ENCODE assay signal across 8 cellular contexts in the genomic region with DNA sequence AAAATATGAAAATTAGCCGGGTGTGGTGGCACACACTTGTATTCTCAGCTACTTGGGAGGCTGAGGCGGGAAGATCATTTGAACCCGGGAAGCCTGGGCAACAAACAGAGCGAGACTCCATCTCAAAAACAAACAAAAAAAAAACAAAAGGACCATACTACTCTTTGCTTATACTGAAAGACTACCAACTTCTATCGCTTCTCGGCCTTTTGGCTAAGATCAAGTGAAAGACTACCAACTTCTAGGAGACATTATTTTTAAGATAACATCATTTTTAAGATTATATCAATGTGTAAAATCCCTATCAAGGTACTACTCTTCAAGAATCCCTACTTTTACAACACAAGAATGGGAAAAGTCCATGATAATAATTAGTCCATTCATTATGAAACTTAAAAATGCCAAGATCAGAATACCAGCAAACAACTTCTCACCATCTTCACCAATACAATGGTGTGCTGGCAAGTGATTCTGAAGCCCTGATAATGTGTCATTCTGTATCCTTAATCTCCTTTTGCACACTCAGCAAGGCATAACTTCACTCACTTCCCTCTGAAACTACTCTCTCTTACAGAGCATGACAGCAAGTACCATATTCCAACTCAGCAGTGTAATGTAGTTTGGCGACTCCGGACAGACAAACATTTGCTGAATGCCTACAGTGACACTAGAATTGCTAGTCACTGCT. TPM values are rescaled to one million over a fixed set of nuclear protein-coding genes. Genes with fewer than 3 reads are reported as not detected.
DNase-seq lines count a peak whose midpoint lies in the region; ATAC-seq, FAIRE-seq and TF ChIP-seq lines count a peak whose summit lies in the region.

No MANE protein-coding gene starts in this region.

- H4K91ac ChIP-seq in H1 (replicated peaks; ENCODE audit: insufficient read length, low read length) (no peak overlapping the region), neuronal stem cell (ENCODE audit: low read depth, low read length, poor library complexity) (no peak overlapping the region)

- no peaks in the 10 kb centered on the region for H3K27me3 ChIP-seq in GM06990 (replicated peaks; ENCODE audit: control insufficient read depth, insufficient read depth, low read length)
- peaks cover 0 to 6% (median 0%) of the 10 kb centered on the region in 4 experiments; a peak in 2 of 7 replicates for H3K27me3 ChIP-seq in H1 (replicated peaks in 1 of 4; ENCODE audit: control insufficient read depth in 3 of 4, extremely low read depth in 1 of 4, insufficient read depth in 3 of 4, low read length in 3 of 4)
- no peaks in the 10 kb centered on the region for H3K27me3 ChIP-seq in neuronal stem cell (ENCODE audit: control insufficient read depth in 3 of 3, insufficient read depth in 3 of 3, low read depth in 1 of 3, low read length in 3 of 3)

- H3K79me2 ChIP-seq in OCI-LY7 (ENCODE audit: insufficient read depth, low read depth, low read length) (peaks cover 64% of the 10 kb centered on the region), H1 (ENCODE audit: control insufficient read depth in 1 of 2, insufficient read depth in 2 of 2, low read length in 2 of 2) (peaks cover 22 to 62% of the 10 kb centered on the region in 2 experiments)

- peaks cover 79% of the 10 kb centered on the region for H3K4me1 ChIP-seq in OCI-LY7 (ENCODE audit: insufficient read depth, low read length, poor library complexity, severe bottlenecking)
- H3K4me1 ChIP-seq in H1 (replicated peaks in 1 of 4; ENCODE audit: control insufficient read depth in 3 of 4, insufficient read depth in 4 of 4, low read length in 3 of 4): peaks cover 2 to 16% (median 7%) of the 10 kb centered on the region in 4 experiments; a peak in 6 of 7 replicates
- peaks cover 12 to 37% of the 10 kb centered on the region in 2 donors for H3K4me1 ChIP-seq in neuronal stem cell (ENCODE audit: control insufficient read depth in 2 of 2, insufficient read depth in 1 of 2, low read depth in 1 of 2, low read length in 2 of 2)

- no peak for ATAC-seq in HG03354 (IDR thresholded peaks at IDR 0.05; ENCODE audit: poor library complexity, severe bottlenecking, unreplicated experiment)
- ATAC-seq in HG03196 (IDR thresholded peaks at IDR 0.05; ENCODE audit: unreplicated experiment): no peak

- H2AFZ ChIP-seq in OCI-LY7 (ENCODE audit: low read length) (no peak overlapping the region), H1 (ENCODE audit: low read length) (no peak overlapping the region), neuronal stem cell (ENCODE audit: low read length) (no peak overlapping the region)

- POLR2A ChIA-PET in OCI-LY7 (lab: Charles Lee) (interaction anchor here (2.6 kb wide), 1 partner anchor 12 kb away, joined by 14 read pairs; no protein-coding TSS in a partner anchor), H1 (lab: Charles Lee; ENCODE audit: partially characterized antibody) (interaction anchor here (1.3 to 4.6 kb wide), 3 partner anchors 8 to 25 kb away, joined by 4 to 23 read pairs (median 4); no protein-coding TSS in a partner anchor)

- TF ChIP-seq RAD21 in H1 (IDR thresholded peaks at IDR 0.05 in 1 of 2, conservative IDR thresholded peaks at IDR 0.05 in 1 of 2; ENCODE audit: low read depth in 2 of 2, low read length in 2 of 2): no peak

- H3K56ac ChIP-seq in H1 (replicated peaks; ENCODE audit: insufficient read length, low read depth, low read length): no peak overlapping the region

- peaks cover 3% of the 10 kb centered on the region; the same call in 1 of the 2 replicates for H3K79me1 ChIP-seq in H1 (ENCODE audit: low read depth, low read length)
- H3K79me1 ChIP-seq in neuronal stem cell (ENCODE audit: low read depth, low read length): peaks cover 5% of the 10 kb centered on the region

- H3K36me3 ChIP-seq in GM06990 (ENCODE audit: control insufficient read depth, insufficient read depth, low read length) (no peaks in the 10 kb centered on the region), OCI-LY7 (ENCODE audit: insufficient read depth, low read length) (peaks cover 49% of the 10 kb centered on the region; the same call in 1 of the 2 replicates), H1 (ENCODE audit: control insufficient read depth in 2 of 4, insufficient read depth in 4 of 4, low read length in 3 of 4) (no peaks in the 10 kb centered on the region), neuronal stem cell (replicated peaks in 1 of 2; ENCODE audit: control insufficient read depth in 2 of 2, insufficient read depth in 2 of 2, low read length in 2 of 2) (no peaks in the 10 kb centered on the region)

- no peak overlapping the region for H2BK120ac ChIP-seq in H1 (replicated peaks; ENCODE audit: low read depth, low read length)
- no peak overlapping the region for H2BK120ac ChIP-seq in neuronal stem cell (ENCODE audit: low read depth, low read length)

- TF ChIP-seq EP300 in H1 (IDR thresholded peaks at IDR 0.05; ENCODE audit: borderline replicate concordance in 1 of 2, low read depth in 2 of 2, low read length in 2 of 2): no peak

- 93% methylated on average over 8 of the region's 8 CpGs; no CpG with 5 or more reads in 1 of the 2 experiments for whole genome bisulfite sequencing in H1 (ENCODE audit: extremely low coverage in 1 of 2, insufficient coverage in 1 of 2, insufficient read length in 1 of 2, insufficient replicate concordance in 2 of 2, low coverage in 1 of 2, low lambda C conversion rate in 2 of 2, missing lambda C conversion rate in 1 of 2), 2 experiments
- WGBS in neuronal stem cell (ENCODE audit: extremely low coverage in 2 of 2, insufficient read length in 2 of 2, insufficient replicate concordance in 1 of 2), 2 donors: no CpG with 5 or more reads among the region's 8 CpGs

- peaks cover 7% of the 10 kb centered on the region; the same call in 1 of the 2 replicates for H3K23me2 ChIP-seq in H1 (ENCODE audit: low read depth, low read length)

- H3K23ac ChIP-seq in H1 (ENCODE audit: insufficient read length) (no peak overlapping the region), neuronal stem cell (ENCODE audit: low read depth, low read length, poor library complexity) (no peak overlapping the region)

- H3K14ac ChIP-seq in H1 (ENCODE audit: insufficient read length) (no peak overlapping the region), neuronal stem cell (ENCODE audit: low read length) (no peak overlapping the region)

- BruUV-seq in OCI-LY7 (replicated peaks; lab: Mats Ljungman, UMichigan): no TSS peak

- H2BK5ac ChIP-seq in H1 (ENCODE audit: low read depth, low read length) (no peak overlapping the region), neuronal stem cell (ENCODE audit: low read length) (no peak overlapping the region)

- H3K9me3 ChIP-seq in OCI-LY7 (ENCODE audit: low read length) (no peaks in the 10 kb centered on the region), H1 (ENCODE audit: insufficient read depth in 2 of 2, low read depth in 1 of 2, low read length in 1 of 2) (no peaks in the 10 kb centered on the region; a peak in 1 of 4 replicates), neuronal stem cell (replicated peaks in 1 of 2; ENCODE audit: control insufficient read depth in 2 of 2, insufficient read depth in 1 of 2, low read depth in 1 of 2, low read length in 2 of 2) (no peaks in the 10 kb centered on the region)

- no peaks in the 10 kb centered on the region for H3K9me2 ChIP-seq in OCI-LY7 (ENCODE audit: insufficient read depth, low read length)

- H2BK20ac ChIP-seq in H1 (ENCODE audit: low read length): no peak overlapping the region

- H4K20me1 ChIP-seq in OCI-LY7 (ENCODE audit: insufficient read depth, low read length) (peaks cover 50% of the 10 kb centered on the region), H1 (replicated peaks in 1 of 2; ENCODE audit: control insufficient read depth in 1 of 2, insufficient read depth in 2 of 2, low read length in 2 of 2) (peaks cover 10 to 16% of the 10 kb centered on the region in 2 experiments)

- no peak overlapping the region for H4K5ac ChIP-seq in H1 (ENCODE audit: insufficient read length, low read depth, low read length)

- H3K4ac ChIP-seq in H1 (replicated peaks; ENCODE audit: insufficient read length, low read depth, low read length): no peak overlapping the region
- H3K4ac ChIP-seq in neuronal stem cell (ENCODE audit: low read length): no peak overlapping the region

- no peak overlapping the region for H3K9ac ChIP-seq in H1 (replicated peaks in 1 of 4; ENCODE audit: extremely low read depth in 1 of 4, low read depth in 3 of 4, low read length in 3 of 4)
- H3K9ac ChIP-seq in neuronal stem cell (ENCODE audit: low read depth, low read length, poor library complexity): no peak overlapping the region

- peak overlapping the region; percentile 75 for H3K27ac ChIP-seq in OCI-LY7 (ENCODE audit: low read depth, low read length, poor library complexity, severe bottlenecking)
- no peak overlapping the region for H3K27ac ChIP-seq in H1 (ENCODE audit: low read depth, low read length)
- H3K27ac ChIP-seq in neuronal stem cell (replicated peaks; ENCODE audit: low read length): no peak overlapping the region

- intact Hi-C loops in OCI-LY7 (cut with micrococcal nuclease; ENCODE audit: unreplicated experiment): no loop called here

- H3K18ac ChIP-seq in H1 (ENCODE audit: extremely low read depth, low read length) (no peak overlapping the region), neuronal stem cell (ENCODE audit: low read length) (no peak overlapping the region)

- no peak overlapping the region for H2BK15ac ChIP-seq in H1 (ENCODE audit: low read length)
- no peak overlapping the region for H2BK15ac ChIP-seq in neuronal stem cell (ENCODE audit: low read length)

- H2BK12ac ChIP-seq in H1 (ENCODE audit: low read depth, low read length) (no peak overlapping the region), neuronal stem cell (ENCODE audit: low read length) (no peak overlapping the region)

- H4K8ac ChIP-seq in H1 (ENCODE audit: extremely low read depth, insufficient read depth, low read length) (no peak overlapping the region), neuronal stem cell (ENCODE audit: low read depth, low read length) (no peak overlapping the region)

- TF ChIP-seq POLR2A in H1 (IDR thresholded peaks at IDR 0.05; ENCODE audit: control extremely low read depth in 1 of 2, low read depth in 2 of 2, low read length in 2 of 2): no peak

- peak overlapping the region; percentile 90 for H3K4me2 ChIP-seq in OCI-LY7 (ENCODE audit: low read length)
- peak overlapping the region; percentile 91 to 95 for H3K4me2 ChIP-seq in H1 (ENCODE audit: insufficient read depth in 1 of 2, low read depth in 2 of 2, low read length in 2 of 2)
- H3K4me2 ChIP-seq in neuronal stem cell (ENCODE audit: insufficient read depth, low read length, poor library complexity, severe bottlenecking): peak overlapping the region; percentile 68

- CTCF ChIA-PET in OCI-LY7 (lab: Charles Lee; ENCODE audit: unreplicated experiment): no interaction called here
- CTCF ChIA-PET in H1 (lab: Charles Lee; ENCODE audit: partially characterized antibody): interaction anchor here (1.3 to 1.6 kb wide), 3 partner anchors 14 to 30 kb away, joined by 3 to 12 read pairs (median 4); no protein-coding TSS in a partner anchor

- no peak for TF ChIP-seq CTCF in GM06990 (IDR thresholded peaks at IDR 0.05; ENCODE audit: insufficient read depth, low read length, poor library complexity, severe bottlenecking)
- no peak for TF ChIP-seq CTCF in OCI-LY7 (conservative IDR thresholded peaks at IDR 0.05; ENCODE audit: low read length)
- no peak for TF ChIP-seq CTCF in H1 (IDR thresholded peaks at IDR 0.05; ENCODE audit: control extremely low read depth in 1 of 3, insufficient read depth in 1 of 3, low read depth in 1 of 3, low read length in 3 of 3)

- DNase-seq in GM06990 (ENCODE audit: extremely low read depth, insufficient read length): no peak
- DNase-seq in OCI-LY7 (ENCODE audit: low spot score): peak; percentile 56
- DNase-seq in H1 (ENCODE audit: low read depth in 1 of 2, low spot score in 2 of 2): no peak
- no peak for DNase-seq in neuronal stem cell (ENCODE audit: low spot score)
- no peak for DNase-seq in stimulated activated CD4-positive, alpha-beta T cell treated with anti-CD3 and anti-CD28 coated beads, Interleukin-2, amount 100 ng/mL, for 48 hours
- DNase-seq in effector CD8-positive, alpha-beta T cell (lab: John Stamatoyannopoulos, UW): no peak

- FAIRE-seq in H1 (lab: Jason Lieb, UNC): no peak

- no peak overlapping the region for H2AK5ac ChIP-seq in H1 (ENCODE audit: low read depth, low read length)
- H2AK5ac ChIP-seq in neuronal stem cell (ENCODE audit: low read depth, low read length): no peak overlapping the region

- peak overlapping the region; percentile 77 for H3K4me3 ChIP-seq in GM06990 (replicated peaks; ENCODE audit: low read depth, low read length)
- peak overlapping the region; percentile 91 for H3K4me3 ChIP-seq in OCI-LY7 (ENCODE audit: low read depth, low read length, poor library complexity, severe bottlenecking)
- peak overlapping the region; percentile 92 to 99 (median 95); a peak in 7 of 8 replicates for H3K4me3 ChIP-seq in H1 (ENCODE audit: extremely low read depth in 1 of 4, insufficient read depth in 2 of 4, low read depth in 3 of 4, low read length in 4 of 4)
- H3K4me3 ChIP-seq in neuronal stem cell (ENCODE audit: low read length in 2 of 2): peak overlapping the region in 1 of 2 donors; percentile 78

RNA-seq across cellular contexts. Expression of a gene that starts 1.7 kb away (rescaled TPM):
- total RNA-seq in OCI-LY7 (2014; rRNA removed; shearing (Covaris generic)): 208 and 211 TPM in 2 replicates
- total RNA-seq in OCI-LY7 (2022): 186 and 196 TPM in 2 replicates
- total RNA-seq in H1 (2021; fragmentation: NEBNext Ultra II Directional; extraction: Animal tissue kit (Norgen Biotek cat#: 25700)): 167 and 214 TPM in 2 replicates
- polyA plus RNA-seq in H1 (2011; rRNA removed): 39.1 and 87.4 TPM in 2 replicates
- 92.5 TPM for polyA plus RNA-seq in H1 (2011; cell fraction: cytosol; rRNA removed)
- 67.4 TPM for polyA plus RNA-seq in H1 (2011; cell fraction: nucleus; rRNA removed)
- 138 to 236 TPM (median 166 TPM) in 4 replicates for polyA plus RNA-seq in H1 (2012, experiment 1 of 2)
- 38.0 TPM for polyA plus RNA-seq in H1 (2012, experiment 2 of 2)
- 296 TPM for polyA plus RNA-seq in H1 (2013, experiment 1 of 2)
- 306 TPM for polyA plus RNA-seq in H1 (2013, experiment 2 of 2)
- polyA minus RNA-seq in H1 (2011; rRNA and poly(A)+ RNA removed): 197 and 236 TPM in 2 replicates
- polyA minus RNA-seq in H1 (2011; cell fraction: cytosol; rRNA and poly(A)+ RNA removed): 146 TPM
- polyA minus RNA-seq in H1 (2011; cell fraction: nucleus; rRNA and poly(A)+ RNA removed): 133 TPM
- polyA plus RNA-seq in neuronal stem cell (2013, experiment 1 of 2): 306 TPM
- 334 TPM for polyA plus RNA-seq in neuronal stem cell (2013, experiment 2 of 2)
